8 cellular contexts compared by ENCODE assay signal in the genomic region with DNA sequence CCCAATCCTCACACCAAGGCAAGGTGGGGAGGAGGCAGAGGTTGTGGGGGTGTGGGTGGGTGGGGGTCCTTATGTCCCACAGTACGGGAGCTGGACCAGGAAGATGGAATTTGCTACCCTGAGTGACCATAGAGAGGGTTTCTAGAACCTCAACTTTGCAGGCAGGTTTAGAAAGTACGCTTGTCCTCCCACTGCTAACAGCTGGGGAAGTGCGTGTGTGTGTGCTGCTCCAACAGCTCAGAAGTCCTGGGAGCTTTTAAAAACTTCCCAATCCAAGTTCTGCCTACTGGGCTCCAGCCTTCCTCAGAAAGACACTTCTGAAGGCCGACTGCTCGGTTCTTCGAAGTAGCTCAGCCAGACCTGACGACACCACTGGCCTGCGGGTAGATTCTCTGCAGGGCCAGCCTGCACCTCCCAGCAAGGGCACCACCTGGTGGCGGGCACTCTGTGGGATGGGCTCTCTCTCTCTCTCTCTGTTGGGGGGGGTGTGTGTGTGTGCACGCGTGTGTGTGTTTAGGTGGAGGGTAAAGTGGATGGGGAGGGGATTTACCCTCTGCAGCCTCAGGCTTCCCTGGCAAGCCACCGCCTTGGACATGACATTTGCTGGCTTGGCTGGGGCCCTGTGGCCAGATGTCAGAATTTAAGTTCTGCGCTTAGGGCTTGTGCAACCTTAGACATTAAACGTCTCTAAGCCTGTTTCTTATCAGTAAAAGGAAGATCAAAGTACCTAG. TPM values are rescaled to one million over a fixed set of nuclear protein-coding genes. Genes with fewer than 3 reads are reported as not detected.
DNase-seq lines count a peak whose midpoint lies in the region; ATAC-seq and TF ChIP-seq lines count a peak whose summit lies in the region.

No MANE protein-coding gene starts in this region.

- WGBS in trophoblast cell (ENCODE audit: extremely low coverage, insufficient coverage, insufficient read length): no CpG with 5 or more reads among the region's 14 CpGs
- WGBS in tibial nerve, 2 donors: 22 to 23% methylated on average over 13 to 14 of the region's 14 CpGs

- H3K14ac ChIP-seq in trophoblast cell (ENCODE audit: low read length): peak overlapping the region; percentile 42

- H3K27me3 ChIP-seq in BE2C (no peaks in the 10 kb centered on the region), trophoblast cell (ENCODE audit: insufficient read depth, low read length) (no peaks in the 10 kb centered on the region), tibial nerve (no peaks in the 10 kb centered on the region)

- H4K12ac ChIP-seq in trophoblast cell (ENCODE audit: low read depth, low read length): no peak overlapping the region

- no peak overlapping the region for H2AFZ ChIP-seq in trophoblast cell (ENCODE audit: insufficient read depth, low read length, poor library complexity)

- H3K4me1 ChIP-seq in BE2C: no peaks in the 10 kb centered on the region
- no peaks in the 10 kb centered on the region for H3K4me1 ChIP-seq in HEK293 (ENCODE audit: control insufficient read depth, insufficient read depth, low read length)
- H3K4me1 ChIP-seq in trophoblast cell (ENCODE audit: control insufficient read depth in 1 of 2, insufficient read depth in 2 of 2, low read length in 2 of 2): peaks cover 7 to 15% of the 10 kb centered on the region in 2 experiments
- peaks cover 0 to 8% (median 0%) of the 10 kb centered on the region in 4 donors for H3K4me1 ChIP-seq in tibial nerve

- TF ChIP-seq CTCF in BE2C (IDR thresholded peaks at IDR 0.05; ENCODE audit: low read depth, low read length): peak; percentile 69
- peak; percentile 91 for TF ChIP-seq CTCF in HEK293 (tag by site-specific recombination; IDR thresholded peaks at IDR 0.05)
- TF ChIP-seq CTCF in RWPE1 (conservative IDR thresholded peaks at IDR 0.05; ENCODE audit: low read depth): peak; percentile 79
- peak; percentile 55 to 90 (median 62) for TF ChIP-seq CTCF in tibial nerve (IDR thresholded peaks at IDR 0.05)

- no peak overlapping the region for H4K91ac ChIP-seq in trophoblast cell (ENCODE audit: low read depth, low read length)

- no peak overlapping the region for H3K4ac ChIP-seq in trophoblast cell (ENCODE audit: low read depth, low read length)

- H3K23ac ChIP-seq in trophoblast cell (ENCODE audit: low read length): no peak overlapping the region

- CTCF ChIA-PET in HEK293 (lab: Yijun Ruan, JAX): interaction anchor here (0.6 to 5.9 kb wide), 35 partner anchors 9 to 1157 kb away, joined by 3 to 128 read pairs (median 5); a partner anchor contains a TSS
- CTCF ChIA-PET in RWPE1 (lab: Yijun Ruan, JAX): interaction anchor here (0.5 to 1.9 kb wide), 12 partner anchors 10 to 1030 kb away, joined by 3 to 10 read pairs (median 4); no protein-coding TSS in a partner anchor

- DNase-seq in BE2C: peak; percentile 65
- DNase-seq in RWPE1 (ENCODE audit: low spot score): peak; percentile 62
- peak; percentile 68 for DNase-seq in activated effector memory CD4-positive, alpha-beta T cell treated with Interleukin-2 at 50 U/mL for 16 hours
- peak; percentile 53 for DNase-seq in foreskin melanocyte
- peak; percentile 89 to 92 for DNase-seq in trophoblast cell
- DNase-seq in tibial nerve (ENCODE audit: low spot score in 2 of 2): peak; percentile 71 to 81

- no peak overlapping the region for H2BK12ac ChIP-seq in trophoblast cell (ENCODE audit: low read length)

- POLR2A ChIA-PET in HEK293 (lab: Yijun Ruan, JAX) (interaction anchor here (1.0 kb wide), 1 partner anchor 13 kb away, joined by 3 read pairs; no protein-coding TSS in a partner anchor), RWPE1 (lab: Yijun Ruan, JAX; ENCODE audit: low non-redundant PET) (no interaction called here)

- H3K4me3 ChIP-seq in BE2C (ENCODE audit: low read depth, low read length): no peak overlapping the region
- no peak overlapping the region for H3K4me3 ChIP-seq in HEK293 (ENCODE audit: low read depth, low read length)
- no peak overlapping the region for H3K4me3 ChIP-seq in trophoblast cell (ENCODE audit: low read depth, low read length)
- no peak overlapping the region for H3K4me3 ChIP-seq in tibial nerve

- no peaks in the 10 kb centered on the region for H3K9me3 ChIP-seq in BE2C
- no peaks in the 10 kb centered on the region for H3K9me3 ChIP-seq in HEK293 (ENCODE audit: control insufficient read depth, insufficient read depth, low read depth, low read length)
- no peaks in the 10 kb centered on the region for H3K9me3 ChIP-seq in trophoblast cell (ENCODE audit: insufficient read depth, low read depth, low read length)
- H3K9me3 ChIP-seq in tibial nerve: no peaks in the 10 kb centered on the region

- no peak overlapping the region for H2BK120ac ChIP-seq in trophoblast cell (ENCODE audit: insufficient read depth, low read length, poor library complexity)

- H4K8ac ChIP-seq in trophoblast cell (ENCODE audit: low read depth, low read length): no peak overlapping the region

- H3K9ac ChIP-seq in trophoblast cell (ENCODE audit: low read length): no peak overlapping the region

- no peak overlapping the region for H3K18ac ChIP-seq in trophoblast cell (ENCODE audit: low read length)

- H3K79me2 ChIP-seq in trophoblast cell (ENCODE audit: control insufficient read depth, insufficient read depth, low read length, poor library complexity): no peaks in the 10 kb centered on the region

- TF ChIP-seq EP300 in tibial nerve (IDR thresholded peaks at IDR 0.05): no peak

- H3K36me3 ChIP-seq in BE2C (no peaks in the 10 kb centered on the region), HEK293 (ENCODE audit: control insufficient read depth in 2 of 2, insufficient read depth in 1 of 2, low read length in 2 of 2) (no peaks in the 10 kb centered on the region), trophoblast cell (ENCODE audit: control insufficient read depth in 1 of 2, insufficient read depth in 2 of 2, low read length in 2 of 2) (no peaks in the 10 kb centered on the region), tibial nerve (no peaks in the 10 kb centered on the region)

- no peak overlapping the region for H3K4me2 ChIP-seq in trophoblast cell (ENCODE audit: low read length)

- H2AK5ac ChIP-seq in trophoblast cell (ENCODE audit: low read length): no peak overlapping the region

- H3K79me1 ChIP-seq in trophoblast cell (ENCODE audit: low read length): no peaks in the 10 kb centered on the region

- no peak for TF ChIP-seq POLR2A in tibial nerve (IDR thresholded peaks at IDR 0.05)

- no peak overlapping the region for H3K27ac ChIP-seq in HEK293 (ENCODE audit: extremely low read depth, low read depth, low read length)
- H3K27ac ChIP-seq in RWPE1: peak overlapping the region; percentile 48
- no peak overlapping the region for H3K27ac ChIP-seq in trophoblast cell (ENCODE audit: low read depth, low read length)
- H3K27ac ChIP-seq in tibial nerve: no peak overlapping the region

- no peak for ATAC-seq in HG02852 (IDR thresholded peaks at IDR 0.05; ENCODE audit: unreplicated experiment)

- no peak overlapping the region for H2BK5ac ChIP-seq in trophoblast cell (ENCODE audit: low read depth, low read length, poor library complexity)

TF ChIP-seq in HEK293, 187 proteins besides CTCF, POLR2A, EP300 and RAD21 (continues in another document):
- TF ChIP-seq YY2 (tag by site-specific recombination; IDR thresholded peaks at IDR 0.05) (no peak), ZNF596 (tag by site-specific recombination; IDR thresholded peaks at IDR 0.05) (peak; percentile 82), ZBTB17 (tag by site-specific recombination; IDR thresholded peaks at IDR 0.05) (peak; percentile 66; the same call in 1 of the 2 replicates), KLF9 (tag by site-specific recombination; IDR thresholded peaks at IDR 0.05; ENCODE audit: low read depth) (peak; percentile 44; the same call in 1 of the 2 replicates), GLI2 (tag by site-specific recombination; IDR thresholded peaks at IDR 0.05; ENCODE audit: borderline replicate concordance, low read depth) (no peak)
- TF ChIP-seq, protein P1, sequence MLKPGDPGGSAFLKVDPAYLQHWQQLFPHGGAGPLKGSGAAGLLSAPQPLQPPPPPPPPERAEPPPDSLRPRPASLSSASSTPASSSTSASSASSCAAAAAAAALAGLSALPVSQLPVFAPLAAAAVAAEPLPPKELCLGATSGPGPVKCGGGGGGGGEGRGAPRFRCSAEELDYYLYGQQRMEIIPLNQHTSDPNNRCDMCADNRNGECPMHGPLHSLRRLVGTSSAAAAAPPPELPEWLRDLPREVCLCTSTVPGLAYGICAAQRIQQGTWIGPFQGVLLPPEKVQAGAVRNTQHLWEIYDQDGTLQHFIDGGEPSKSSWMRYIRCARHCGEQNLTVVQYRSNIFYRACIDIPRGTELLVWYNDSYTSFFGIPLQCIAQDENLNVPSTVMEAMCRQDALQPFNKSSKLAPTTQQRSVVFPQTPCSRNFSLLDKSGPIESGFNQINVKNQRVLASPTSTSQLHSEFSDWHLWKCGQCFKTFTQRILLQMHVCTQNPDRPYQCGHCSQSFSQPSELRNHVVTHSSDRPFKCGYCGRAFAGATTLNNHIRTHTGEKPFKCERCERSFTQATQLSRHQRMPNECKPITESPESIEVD (tag by site-specific recombination; IDR thresholded peaks at IDR 0.05): no peak
- TF ChIP-seq, protein P2, sequence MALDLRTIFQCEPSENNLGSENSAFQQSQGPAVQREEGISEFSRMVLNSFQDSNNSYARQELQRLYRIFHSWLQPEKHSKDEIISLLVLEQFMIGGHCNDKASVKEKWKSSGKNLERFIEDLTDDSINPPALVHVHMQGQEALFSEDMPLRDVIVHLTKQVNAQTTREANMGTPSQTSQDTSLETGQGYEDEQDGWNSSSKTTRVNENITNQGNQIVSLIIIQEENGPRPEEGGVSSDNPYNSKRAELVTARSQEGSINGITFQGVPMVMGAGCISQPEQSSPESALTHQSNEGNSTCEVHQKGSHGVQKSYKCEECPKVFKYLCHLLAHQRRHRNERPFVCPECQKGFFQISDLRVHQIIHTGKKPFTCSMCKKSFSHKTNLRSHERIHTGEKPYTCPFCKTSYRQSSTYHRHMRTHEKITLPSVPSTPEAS (tag by site-specific recombination; IDR thresholded peaks at IDR 0.05): peak; percentile 96
- TF ChIP-seq, protein P3, sequence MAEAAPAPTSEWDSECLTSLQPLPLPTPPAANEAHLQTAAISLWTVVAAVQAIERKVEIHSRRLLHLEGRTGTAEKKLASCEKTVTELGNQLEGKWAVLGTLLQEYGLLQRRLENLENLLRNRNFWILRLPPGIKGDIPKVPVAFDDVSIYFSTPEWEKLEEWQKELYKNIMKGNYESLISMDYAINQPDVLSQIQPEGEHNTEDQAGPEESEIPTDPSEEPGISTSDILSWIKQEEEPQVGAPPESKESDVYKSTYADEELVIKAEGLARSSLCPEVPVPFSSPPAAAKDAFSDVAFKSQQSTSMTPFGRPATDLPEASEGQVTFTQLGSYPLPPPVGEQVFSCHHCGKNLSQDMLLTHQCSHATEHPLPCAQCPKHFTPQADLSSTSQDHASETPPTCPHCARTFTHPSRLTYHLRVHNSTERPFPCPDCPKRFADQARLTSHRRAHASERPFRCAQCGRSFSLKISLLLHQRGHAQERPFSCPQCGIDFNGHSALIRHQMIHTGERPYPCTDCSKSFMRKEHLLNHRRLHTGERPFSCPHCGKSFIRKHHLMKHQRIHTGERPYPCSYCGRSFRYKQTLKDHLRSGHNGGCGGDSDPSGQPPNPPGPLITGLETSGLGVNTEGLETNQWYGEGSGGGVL (tag by site-specific recombination; IDR thresholded peaks at IDR 0.05): peak; percentile 94

RNA-seq across cellular contexts. Expression of a gene that starts 15.6 kb away (rescaled TPM):
- polyA plus RNA-seq in BE2C (2012; ENCODE audit: insufficient read depth, insufficient read length, low read depth): not detected
- 1.8 and 1.9 TPM in 2 replicates for polyA plus RNA-seq in trophoblast cell (2013)
- 1 to 10 TPM in 3 of 4 donors, not detected in 1; 1.8 to 3.8 (median 2.7) TPM for total RNA-seq in tibial nerve
